ENCODE assay signal across 17 cellular contexts in genomic region chr6:167684276-167685104, GRCh38.
DNase-seq lines count a peak whose midpoint lies in the region; TF ChIP-seq lines count a peak whose summit lies in the region.
"Had no signal": no experiment of that assay in that cellular context is flagged by ENCODE, and none has a peak within 500 bp of the region (broad histone marks: within the 10 kb centered on the region; RNA-seq: fewer than 3 reads in every experiment).

No MANE protein-coding gene starts in this region.

- no peak overlapping the region for H2AK5ac ChIP-seq in H9 (ENCODE audit: insufficient read length, low read length)

- no peaks in the 10 kb centered on the region for H3K36me3 ChIP-seq in endodermal cell (ENCODE audit: control insufficient read depth, insufficient read depth, low read length)
- H3K36me3 ChIP-seq: esophagus muscularis mucosa, heart left ventricle, SJCRH30, thoracic aorta had no signal

- no peak overlapping the region for H2AFZ ChIP-seq in H9 (ENCODE audit: low read length)

- H3K23me2 ChIP-seq in H9 (ENCODE audit: insufficient read length, low read depth, low read length, poor library complexity, severe bottlenecking), result no peaks in the 10 kb centered on the region

- H3K27me3 Mint-ChIP-seq in H9 (ENCODE audit: low read depth) (peaks cover 45% of the 10 kb centered on the region), endodermal cell (ENCODE audit: insufficient read depth) (peaks cover 28% of the 10 kb centered on the region), progenitor cell of endocrine pancreas (no peaks in the 10 kb centered on the region)
- peaks cover 81% of the 10 kb centered on the region for H3K27me3 Mint-ChIP-seq in activated T-cell treated with anti-CD3 and anti-CD28 coated beads, Interleukin-2, amount 50 U/mL, for 24 hours

- H3K18ac ChIP-seq in H9 (ENCODE audit: insufficient read length, low read depth, low read length), result no peak overlapping the region

- no peak overlapping the region for H2BK12ac ChIP-seq in H9 (ENCODE audit: insufficient read length, low read depth, low read length)

- H3K27ac Mint-ChIP-seq in H9 (no peak overlapping the region; a peak in 1 of 7 replicates), endodermal cell (no peak overlapping the region), progenitor cell of endocrine pancreas (peak overlapping the region; percentile 96)
- no peak overlapping the region for H3K27ac Mint-ChIP-seq in activated T-cell treated with anti-CD3 and anti-CD28 coated beads, Interleukin-2, amount 50 U/mL, for 24 hours
- H3K27ac Mint-ChIP-seq: activated CD4-positive, alpha-beta memory T cell treated with anti-CD3 and anti-CD28 coated beads for 36 hours; CD4-positive, alpha-beta T cell had no signal

- H3T11ph ChIP-seq in H9 (ENCODE audit: low read length), result no peak overlapping the region

- no peak overlapping the region for H4K91ac ChIP-seq in H9 (ENCODE audit: insufficient read length, low read depth, low read length)

- no peak overlapping the region for H2BK20ac ChIP-seq in H9 (ENCODE audit: low read depth, low read length, poor library complexity, severe bottlenecking)

- H3K23ac ChIP-seq in H9 (ENCODE audit: insufficient read length, low read depth, low read length), result no peak overlapping the region

- no peak overlapping the region for H3K4me3 Mint-ChIP-seq in H9
- no peak overlapping the region for H3K4me3 Mint-ChIP-seq in endodermal cell
- no peak overlapping the region for H3K4me3 Mint-ChIP-seq in progenitor cell of endocrine pancreas (ENCODE audit: low read depth)
- H3K4me3 Mint-ChIP-seq in activated T-cell treated with anti-CD3 and anti-CD28 coated beads, Interleukin-2, amount 50 U/mL, for 24 hours, result no peak overlapping the region
- H3K4me3 Mint-ChIP-seq: activated CD4-positive, alpha-beta memory T cell treated with anti-CD3 and anti-CD28 coated beads for 36 hours; CD4-positive, alpha-beta T cell had no signal

- no peak overlapping the region for H3K9ac ChIP-seq in H9 (ENCODE audit: extremely low read depth, insufficient read length, low read length)
- no peak overlapping the region for H3K9ac ChIP-seq in endodermal cell (ENCODE audit: extremely low read depth, low read length, poor library complexity, severe bottlenecking)

- H2BK5ac ChIP-seq in H9 (ENCODE audit: insufficient read length, low read length), result no peak overlapping the region

- H3K27ac ChIP-seq in H9 (ENCODE audit: insufficient read length, low read depth, low read length) (no peak overlapping the region), endodermal cell (ENCODE audit: low read depth, low read length) (no peak overlapping the region)
- H3K27ac ChIP-seq: esophagus muscularis mucosa, thoracic aorta had no signal

- peaks cover 5 to 7% of the 10 kb centered on the region in 2 experiments; a peak in 4 of 5 replicates for H3K9me3 Mint-ChIP-seq in H9
- no peaks in the 10 kb centered on the region for H3K9me3 Mint-ChIP-seq in endodermal cell
- peaks cover 3% of the 10 kb centered on the region for H3K9me3 Mint-ChIP-seq in progenitor cell of endocrine pancreas (ENCODE audit: low read depth)
- no peaks in the 10 kb centered on the region for H3K9me3 Mint-ChIP-seq in activated T-cell treated with anti-CD3 and anti-CD28 coated beads, Interleukin-2, amount 50 U/mL, for 24 hours
- H3K9me3 Mint-ChIP-seq: activated CD4-positive, alpha-beta memory T cell treated with anti-CD3 and anti-CD28 coated beads for 36 hours; CD4-positive, alpha-beta T cell had no signal

- TF ChIP-seq CTCF in H9 (conservative IDR thresholded peaks at IDR 0.05) (peak; percentile 31; the same call in 1 of the 3 replicates), endodermal cell (conservative IDR thresholded peaks at IDR 0.05) (peak; percentile 49), progenitor cell of endocrine pancreas (IDR thresholded peaks at IDR 0.05; ENCODE audit: unreplicated experiment) (no peak), GM13977 (IDR thresholded peaks at IDR 0.05; ENCODE audit: extremely low read depth, insufficient read depth, missing control alignments) (no peak)

- H4K20me1 ChIP-seq in H9 (ENCODE audit: control insufficient read depth, insufficient read depth, insufficient read length), result no peaks in the 10 kb centered on the region

- H3K4ac ChIP-seq in H9 (ENCODE audit: low read depth, low read length), result no peak overlapping the region

- no peak overlapping the region for H4K5ac ChIP-seq in H9 (ENCODE audit: insufficient read length, low read depth, low read length)

- no peaks in the 10 kb centered on the region for H3K79me1 ChIP-seq in H9 (ENCODE audit: insufficient read depth, low read depth, low read length, poor library complexity, severe bottlenecking)

- DNase-seq in H9 (peak; percentile 56), NCI-H2107 treated with DMSO at 0.1 percent for 48 hours (lab: John Stamatoyannopoulos, UW; ENCODE audit: unreplicated experiment) (peak; percentile 78), endodermal cell (peak; percentile 69), progenitor cell of endocrine pancreas (ENCODE audit: low spot score, unreplicated experiment) (no peak), HK-2 (ENCODE audit: unreplicated experiment) (no peak), GM13977 (ENCODE audit: low spot score) (no peak)
- no peak for DNase-seq in activated T-cell treated with anti-CD3 and anti-CD28 coated beads, Interleukin-2, amount 50 U/mL, for 24 hours
- DNase-seq: activated CD4-positive, alpha-beta memory T cell treated with anti-CD3 and anti-CD28 coated beads for 36 hours; CD4-positive, alpha-beta T cell; GDM1; naive thymus-derived CD4-positive, alpha-beta T cell; NCI-H1436 treated with DMSO at 0.1 percent for 48 hours; SJCRH30; T1000 had no signal

- H3K4me3 ChIP-seq in endodermal cell (ENCODE audit: low read length), result no peak overlapping the region
- H3K4me3 ChIP-seq: esophagus muscularis mucosa, heart left ventricle, SJCRH30, thoracic aorta had no signal

- no peak overlapping the region for H3K56ac ChIP-seq in H9 (ENCODE audit: insufficient read length, low read depth, low read length)

- H3K9me3 ChIP-seq in H9 (ENCODE audit: control insufficient read depth, low read depth, low read length) (no peaks in the 10 kb centered on the region), endodermal cell (ENCODE audit: control insufficient read depth, low read length) (no peaks in the 10 kb centered on the region)
- H3K9me3 ChIP-seq: esophagus muscularis mucosa, heart left ventricle, SJCRH30, thoracic aorta had no signal

- H3K27me3 ChIP-seq in H9 (ENCODE audit: insufficient read depth, low read length), result no peaks in the 10 kb centered on the region
- peaks cover 16% of the 10 kb centered on the region for H3K27me3 ChIP-seq in endodermal cell (ENCODE audit: control insufficient read depth, insufficient read depth, low read length, poor library complexity, severe bottlenecking)
- H3K27me3 ChIP-seq: heart left ventricle, SJCRH30 had no signal

- H3K79me2 ChIP-seq in H9 (ENCODE audit: insufficient read depth, low read length), result no peaks in the 10 kb centered on the region

- WGBS in H9 (ENCODE audit: extremely low coverage, insufficient read length, low lambda C conversion rate), result no CpG with 5 or more reads among the region's 14 CpGs
- WGBS in endodermal cell (ENCODE audit: insufficient coverage in 1 of 2, insufficient read length in 1 of 2), 2 experiments, result 87 to 92% methylated on average over 11 to 13 of the region's 14 CpGs

- H3K4me1 Mint-ChIP-seq in H9, result peaks cover 36 to 41% of the 10 kb centered on the region in 2 experiments
- H3K4me1 Mint-ChIP-seq in endodermal cell, result peaks cover 26% of the 10 kb centered on the region
- peaks cover 59% of the 10 kb centered on the region for H3K4me1 Mint-ChIP-seq in progenitor cell of endocrine pancreas (ENCODE audit: low read depth)
- H3K4me1 Mint-ChIP-seq in activated T-cell treated with anti-CD3 and anti-CD28 coated beads, Interleukin-2, amount 50 U/mL, for 24 hours (ENCODE audit: low read depth), result peaks cover 2% of the 10 kb centered on the region

- H4K8ac ChIP-seq in H9 (replicated peaks; ENCODE audit: insufficient read length, low read depth, low read length), result no peak overlapping the region

- H2BK15ac ChIP-seq in H9 (ENCODE audit: low read depth, low read length), result no peak overlapping the region

- H3K36me3 Mint-ChIP-seq in H9 (ENCODE audit: insufficient read depth in 1 of 3, low read depth in 3 of 3), result peaks cover 0 to 5% (median 0%) of the 10 kb centered on the region in 3 experiments; a peak in 3 of 7 replicates
- H3K36me3 Mint-ChIP-seq in endodermal cell (ENCODE audit: low read depth), result no peaks in the 10 kb centered on the region
- peaks cover 6% of the 10 kb centered on the region for H3K36me3 Mint-ChIP-seq in progenitor cell of endocrine pancreas (ENCODE audit: insufficient read depth)
- no peaks in the 10 kb centered on the region for H3K36me3 Mint-ChIP-seq in activated T-cell treated with anti-CD3 and anti-CD28 coated beads, Interleukin-2, amount 50 U/mL, for 24 hours (ENCODE audit: low read depth)
- H3K36me3 Mint-ChIP-seq: activated CD4-positive, alpha-beta memory T cell treated with anti-CD3 and anti-CD28 coated beads for 36 hours had no signal

- H3K4me1 ChIP-seq in H9 (ENCODE audit: insufficient read depth, low read length), result no peaks in the 10 kb centered on the region; the same call in none of the 2 replicates
- peaks cover 7% of the 10 kb centered on the region for H3K4me1 ChIP-seq in endodermal cell (ENCODE audit: control insufficient read depth, insufficient read depth, low read length)

- in situ Hi-C loops in GM13977 (cut with MboI; ENCODE audit: low pct_unique_long_range_greater_than_20kb, low sequenced_read_pairs, unreplicated experiment), result no loop called here

- H2BK120ac ChIP-seq in H9 (ENCODE audit: low read depth, low read length, poor library complexity, severe bottlenecking), result no peak overlapping the region

- no peak overlapping the region for H3K14ac ChIP-seq in H9 (ENCODE audit: insufficient read depth, low read length)

- no peak overlapping the region for H3K4me2 ChIP-seq in H9 (ENCODE audit: insufficient read depth, insufficient read length, low read length)

Comparison
In these comparisons a context has a peak if more than half of its experiments do, and no peak if none do; other contexts are left out.
1. DNase-seq: peak in H9 (single experiment), NCI-H2107 treated with DMSO at 0.1 percent for 48 hours (single experiment) and endodermal cell (single experiment); none in progenitor cell of endocrine pancreas (single experiment), HK-2 (single experiment), activated T-cell treated with anti-CD3 and anti-CD28 coated beads, Interleukin-2, amount 50 U/mL, for 24 hours (single experiment) and GM13977 (single experiment).
2. CTCF ChIP-seq: peak in H9 (single experiment) and endodermal cell (single experiment); none in progenitor cell of endocrine pancreas (single experiment) and GM13977 (single experiment).